ENCODE assay signal across 12 cellular contexts in genomic region chr13:60990032-60990733, GRCh38.
DNase-seq lines count a peak whose midpoint lies in the region; ATAC-seq and TF ChIP-seq lines count a peak whose summit lies in the region.
"Had no signal": no experiment of that assay in that cellular context is flagged by ENCODE, and none has a peak within 500 bp of the region (broad histone marks: within the 10 kb centered on the region; RNA-seq: fewer than 3 reads in every experiment).

No MANE protein-coding gene starts in this region.

- no peak overlapping the region for H3K9ac ChIP-seq in HCT116 (ENCODE audit: low read length)

- H3K4me2 ChIP-seq in HCT116 (ENCODE audit: low read length) = no peak overlapping the region

- H3K27me3 Mint-ChIP-seq in type B pancreatic cell = no peaks in the 10 kb centered on the region
- H3K27me3 Mint-ChIP-seq: central memory CD8-positive, alpha-beta T cell had no signal

- H3K4me1 ChIP-seq in HCT116 (ENCODE audit: control insufficient read depth in 1 of 2, insufficient read depth in 2 of 2, low read length in 2 of 2) = no peaks in the 10 kb centered on the region
- no peaks in the 10 kb centered on the region for H3K4me1 ChIP-seq in ascending aorta

- no peak overlapping the region for H2AFZ ChIP-seq in HCT116 (ENCODE audit: low read depth, low read length, poor library complexity, severe bottlenecking)

- POLR2A ChIA-PET in HCT116 (lab: Charles Lee) = no interaction called here

- H3K4me3 Mint-ChIP-seq in type B pancreatic cell = no peak overlapping the region
- H3K4me3 Mint-ChIP-seq: central memory CD8-positive, alpha-beta T cell had no signal

- no peak overlapping the region for H3K27ac Mint-ChIP-seq in type B pancreatic cell

- peak; percentile 59; the same call in 1 of the 2 replicates for ATAC-seq in HCT116
- ATAC-seq: left colon had no signal

- DNase-seq in HCT116 (ENCODE audit: low read depth, low spot score) = no peak
- peak; percentile 80 for DNase-seq in OCI-M1 (lab: John Stamatoyannopoulos, UW)
- peak; percentile 14 for DNase-seq in epithelial cell of prostate (ENCODE audit: low read depth, low spot score)
- DNase-seq in type B pancreatic cell (ENCODE audit: extremely low spot score, unreplicated experiment) = no peak
- DNase-seq in dorsolateral prefrontal cortex = no peak
- DNase-seq in ascending aorta (ENCODE audit: low spot score in 2 of 2) = no peak
- no peak for DNase-seq in NCI-H524 treated with DMSO at 0.1 percent for 48 hours (lab: John Stamatoyannopoulos, UW)
- DNase-seq: NCI-H2029 treated with DMSO at 0.1 percent for 48 hours, occipital lobe had no signal

- H3K4me3 ChIP-seq in HCT116 (replicated peaks in 1 of 2; ENCODE audit: low read depth in 1 of 2, low read length in 2 of 2) (no peak overlapping the region), dorsolateral prefrontal cortex (no peak overlapping the region), ascending aorta (no peak overlapping the region)

- H3K4me1 Mint-ChIP-seq in type B pancreatic cell (ENCODE audit: unreplicated experiment) = no peaks in the 10 kb centered on the region
- H3K4me1 Mint-ChIP-seq: central memory CD8-positive, alpha-beta T cell had no signal

- CTCF ChIA-PET in HCT116 (lab: Charles Lee) = no interaction called here

- H3K79me2 ChIP-seq in HCT116 (ENCODE audit: insufficient read depth, low read length) = no peaks in the 10 kb centered on the region

- H3K27ac ChIP-seq in C4-2B (no peak overlapping the region), HCT116 (ENCODE audit: low read depth, low read length) (no peak overlapping the region), epithelial cell of prostate (no peak overlapping the region), dorsolateral prefrontal cortex (no peak overlapping the region), ascending aorta (no peak overlapping the region)

- H3K36me3 Mint-ChIP-seq in type B pancreatic cell = no peaks in the 10 kb centered on the region

- no peaks in the 10 kb centered on the region for H3K9me3 ChIP-seq in HCT116 (ENCODE audit: control insufficient read depth in 1 of 2, insufficient read depth in 1 of 2, low read depth in 1 of 2, low read length in 2 of 2)
- H3K9me3 ChIP-seq in ascending aorta = no peaks in the 10 kb centered on the region

- peak; percentile 21; the same call in 1 of the 2 replicates for TF ChIP-seq RAD21 in HCT116 (IDR thresholded peaks at IDR 0.05; ENCODE audit: low read depth)

- H3K36me3 ChIP-seq in HCT116 (ENCODE audit: control insufficient read depth in 1 of 2, insufficient read depth in 2 of 2, low read length in 2 of 2) (no peaks in the 10 kb centered on the region), ascending aorta (no peaks in the 10 kb centered on the region)

- BruUV-seq in HCT116 (replicated peaks; lab: Mats Ljungman, UMichigan) = no TSS peak

- intact Hi-C loops in HCT116 (cut with micrococcal nuclease) = loop anchor here (10.0 kb wide), 1 partner anchor 305 kb away; no protein-coding TSS in a partner anchor
- intact Hi-C loops in dorsolateral prefrontal cortex (cut with DNase I) = no loop called here
- intact Hi-C loops in ascending aorta (cut with DNase I) = no loop called here

- H3K9me3 Mint-ChIP-seq in type B pancreatic cell = no peaks in the 10 kb centered on the region

- H3K9me2 ChIP-seq in HCT116 (ENCODE audit: insufficient read depth) = no peaks in the 10 kb centered on the region

- TF ChIP-seq CTCF in C4-2B (conservative IDR thresholded peaks at IDR 0.05) = peak; percentile 43
- peak; percentile 11 to 40 (median 36); a peak in 3 of 6 replicates for TF ChIP-seq CTCF in HCT116 (IDR thresholded peaks at IDR 0.05 in 2 of 3, conservative IDR thresholded peaks at IDR 0.05 in 1 of 3; ENCODE audit: borderline replicate concordance in 1 of 3, insufficient read depth in 1 of 3, low read depth in 2 of 3, low read length in 2 of 3)
- TF ChIP-seq CTCF in type B pancreatic cell (conservative IDR thresholded peaks at IDR 0.05) = no peak
- TF ChIP-seq CTCF in dorsolateral prefrontal cortex (IDR thresholded peaks at IDR 0.05 in 54 of 56, conservative IDR thresholded peaks at IDR 0.05 in 2 of 56; ENCODE audit: low read depth in 1 of 56, partially characterized antibody in 56 of 56) = no peak
- TF ChIP-seq CTCF in ascending aorta (IDR thresholded peaks at IDR 0.05) = no peak

- H3K27me3 ChIP-seq in HCT116 (ENCODE audit: insufficient read depth, low read length) (no peaks in the 10 kb centered on the region), dorsolateral prefrontal cortex (no peaks in the 10 kb centered on the region), ascending aorta (no peaks in the 10 kb centered on the region)

- RAD21 ChIA-PET in HCT116 (lab: Charles Lee; ENCODE audit: low non-redundant PET in 1 of 2, low total read pairs in 2 of 2, uncharacterized antibody in 2 of 2, unreplicated experiment in 2 of 2) = no interaction called here

- no peak for TF ChIP-seq POLR2A in HCT116 (IDR thresholded peaks at IDR 0.05; ENCODE audit: borderline replicate concordance, extremely low read depth, insufficient read depth, insufficient read length)

- H4K20me1 ChIP-seq in HCT116 (ENCODE audit: insufficient read depth) = no peaks in the 10 kb centered on the region

TF ChIP-seq in HCT116, 20 proteins besides CTCF, POLR2A, EP300 and RAD21:
- TF ChIP-seq ELF1 (IDR thresholded peaks at IDR 0.05; ENCODE audit: borderline replicate concordance, low read depth) (no peak), SIN3A (IDR thresholded peaks at IDR 0.05; ENCODE audit: low read depth) (no peak), SP1 (IDR thresholded peaks at IDR 0.05; ENCODE audit: low read depth) (no peak), CEBPB (IDR thresholded peaks at IDR 0.05; ENCODE audit: low read depth) (no peak), EZH2 (IDR thresholded peaks at IDR 0.05) (no peak), POLR2AphosphoS5 (IDR thresholded peaks at IDR 0.05; ENCODE audit: low read depth, low read length) (no peak), YY1 (IDR thresholded peaks at IDR 0.05; ENCODE audit: extremely low read depth, insufficient replicate concordance, low read depth, low read length) (no peak), ZNF274 (IDR thresholded peaks at IDR 0.05; ENCODE audit: low read depth, low read length) (no peak), TCF7L2 (IDR thresholded peaks at IDR 0.05; ENCODE audit: borderline replicate concordance, extremely low read depth, insufficient read depth, insufficient read length) (no peak), SRF (IDR thresholded peaks at IDR 0.05; ENCODE audit: low read depth) (no peak), JUND (IDR thresholded peaks at IDR 0.05) (no peak), REST (IDR thresholded peaks at IDR 0.05; ENCODE audit: low read depth) (no peak), EGR1 (IDR thresholded peaks at IDR 0.05; ENCODE audit: low read depth) (no peak)

Comparison
In these comparisons a context has a peak if more than half of its experiments do, and no peak if none do; other contexts are left out.
1. CTCF ChIP-seq: peak in C4-2B (single experiment) and HCT116 (3 of 3); none in type B pancreatic cell (single experiment), dorsolateral prefrontal cortex (0 of 56) and ascending aorta (0 of 3).
2. DNase-seq: peak in OCI-M1 (single experiment) and epithelial cell of prostate (single experiment); none in HCT116 (single experiment), type B pancreatic cell (single experiment), dorsolateral prefrontal cortex (0 of 10), ascending aorta (0 of 2) and NCI-H524 treated with DMSO at 0.1 percent for 48 hours (single experiment).